ENCODE assay signal across 26 cellular contexts in the genomic region with DNA sequence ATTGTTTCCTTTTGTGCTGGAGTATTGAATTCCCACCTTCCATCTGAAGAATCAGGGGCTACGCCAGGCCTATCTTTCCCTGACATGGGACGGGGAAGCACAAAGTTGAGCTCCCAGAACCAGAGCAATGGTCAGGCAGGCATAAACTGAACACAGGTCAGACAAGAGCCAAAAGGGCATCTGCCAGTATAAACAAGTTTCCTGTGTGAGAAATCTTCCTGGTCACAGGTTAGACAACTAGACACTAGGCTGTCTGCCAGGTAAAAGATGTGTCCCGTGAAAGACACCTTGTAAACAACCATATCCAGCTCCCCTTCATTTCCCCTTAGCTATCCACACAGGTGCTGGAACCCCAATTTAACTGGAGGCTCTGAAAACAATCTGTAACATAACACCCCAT.
"Had no signal": no experiment of that assay in that cellular context is flagged by ENCODE, and none has a peak within 500 bp of the region (broad histone marks: within the 10 kb centered on the region; RNA-seq: fewer than 3 reads in every experiment).

No MANE protein-coding gene starts in this region.

- H3K4me1 ChIP-seq: adrenal gland, SJSA1 had no signal

- H3K4me3 ChIP-seq: adrenal gland, SJSA1 had no signal

- ATAC-seq: activated CD8-positive, alpha-beta T cell treated with anti-CD3 and anti-CD28 coated beads for 36 hours; activated T-cell treated with anti-CD3 and anti-CD28 coated beads, Interleukin-2, amount 50 U/mL, for 72 hours; SK-N-SH treated with all-trans-retinoic acid at 6 μM for 48 hours had no signal

- H3K9me3 ChIP-seq: SJSA1 had no signal

- H3K36me3 Mint-ChIP-seq: activated naive CD4-positive, alpha-beta T cell treated with anti-CD3 and anti-CD28 coated beads, Interleukin-2, amount 10 ng/mL, durations not matched to agents 7 days and 5 days; activated naive CD8-positive, alpha-beta T cell treated with anti-CD3 and anti-CD28 coated beads, Interleukin-2, amount 10 ng/mL, durations not matched to agents 7 days and 5 days had no signal

- H3K27me3 ChIP-seq: adrenal gland, SJSA1 had no signal

- H3K9me3 Mint-ChIP-seq: activated naive CD4-positive, alpha-beta T cell treated with anti-CD3 and anti-CD28 coated beads, Interleukin-2, amount 10 ng/mL, durations not matched to agents 7 days and 5 days; activated T-cell treated with anti-CD3 and anti-CD28 coated beads, Interleukin-2, amount 50 U/mL, for 72 hours; activated T-helper 2 cell treated with anti-CD3 and anti-CD28 coated beads, Interferon-gamma antibody, Interleukin-2, Interleukin-4, amounts not matched to agents 10 μg/mL and 5 μg/mL and 100 μg/mL, durations not matched to agents 14 hours and 24 hours and 36 hours had no signal

- H3K27ac ChIP-seq: adrenal gland, SJSA1 had no signal

- H3K36me3 ChIP-seq: adrenal gland, SJSA1 had no signal

- DNase-seq: activated CD4-positive, alpha-beta T cell treated with anti-CD3 and anti-CD28 coated beads for 4 hours; activated CD8-positive, alpha-beta memory T cell treated with anti-CD3 and anti-CD28 coated beads, Interleukin-2, amount 50 U/mL, for 4 hours; activated CD8-positive, alpha-beta T cell treated with anti-CD3 and anti-CD28 coated beads for 36 hours; activated gamma-delta T cell treated with Interleukin-2 at 50 U/mL for 16 hours; activated naive CD4-positive, alpha-beta T cell treated with anti-CD3 and anti-CD28 coated beads, Interleukin-2, amount 10 ng/mL, durations not matched to agents 7 days and 5 days; activated naive CD8-positive, alpha-beta T cell treated with anti-CD3 and anti-CD28 coated beads, Interleukin-2, amount 10 ng/mL, durations not matched to agents 7 days and 5 days; activated T-cell treated with anti-CD3 and anti-CD28 coated beads, Interleukin-2, amount 50 U/mL, for 72 hours; adrenal gland; anterior cingulate cortex; Kasumi-1; KBM-7; NCI-H1048; NCI-H1694; NCI-H2029; NCI-H2107; NCI-H345; NCI-H510A; NCI-H526 treated with DMSO at 0.1 percent for 48 hours; SHP77; SW 1271; T-helper 9 cell had no signal

- FAIRE-seq: RCC 7860, TTC549 had no signal

- H3K27ac Mint-ChIP-seq: activated CD8-positive, alpha-beta T cell treated with anti-CD3 and anti-CD28 coated beads for 36 hours; activated naive CD4-positive, alpha-beta T cell treated with anti-CD3 and anti-CD28 coated beads, Interleukin-2, amount 10 ng/mL, durations not matched to agents 7 days and 5 days; activated naive CD8-positive, alpha-beta T cell treated with anti-CD3 and anti-CD28 coated beads, Interleukin-2, amount 10 ng/mL, durations not matched to agents 7 days and 5 days; activated T-cell treated with anti-CD3 and anti-CD28 coated beads, Interleukin-2, amount 50 U/mL, for 72 hours; activated T-helper 2 cell treated with anti-CD3 and anti-CD28 coated beads, Interferon-gamma antibody, Interleukin-2, Interleukin-4, amounts not matched to agents 10 μg/mL and 5 μg/mL and 100 μg/mL, durations not matched to agents 14 hours and 24 hours and 36 hours had no signal
